ENCODE assay signal across 8 cellular contexts in genomic region chr16:11851301-11852091, GRCh38. TPM values are rescaled to one million over a fixed set of nuclear protein-coding genes. Genes with fewer than 3 reads are reported as not detected.
DNase-seq lines count a peak whose midpoint lies in the region; FAIRE-seq and TF ChIP-seq lines count a peak whose summit lies in the region.

Gene RSL1D1, minus strand, starts transcription at chr16:11851542. Its CDS starts 30 bp downstream, at chr16:11851512.

- H3K4me3 Mint-ChIP-seq in neural crest cell: peak within 1 kb of the TSS; percentile 100

- peak within 1 kb of the TSS; percentile 94 for H3K9ac ChIP-seq in MM.1S (ENCODE audit: low read length)

- no peak for TF ChIP-seq EP300 in stomach (IDR thresholded peaks at IDR 0.05)

- H3K4me1 ChIP-seq in MM.1S (ENCODE audit: low read length) (peaks cover 8% of the 10 kb centered on the region), stomach (peaks cover 30 to 68% (median 45%) of the 10 kb centered on the region in 4 donors)

- H4K20me1 ChIP-seq in MM.1S (ENCODE audit: insufficient read depth, low read length): peaks cover 15% of the 10 kb centered on the region

- peaks cover 96% of the 10 kb centered on the region for H3K79me2 ChIP-seq in MM.1S (ENCODE audit: low read length)

- H3K27me3 Mint-ChIP-seq in neural crest cell (ENCODE audit: low read depth): no peaks in the 10 kb centered on the region

- WGBS in stomach, 5 donors: 0 to 1% (median 0%) methylated on average over 27 to 56 of the region's 56 CpGs

- H3K27me3 ChIP-seq in MM.1S (replicated peaks; ENCODE audit: insufficient read depth, low read length) (no peaks in the 10 kb centered on the region), stomach (no peaks in the 10 kb centered on the region)

- peak; percentile 11 for FAIRE-seq in G401.6 (lab: Jason Lieb, UNC)

- intact Hi-C loops in stomach (cut with DNase I; ENCODE audit: low total_unique reads): no loop called here

- H2AFZ ChIP-seq in MM.1S (ENCODE audit: low read length): peak within 1 kb of the TSS; percentile 88

- peaks cover 4% of the 10 kb centered on the region; the same call in 1 of the 2 replicates for H3F3A ChIP-seq in MM.1S (ENCODE audit: insufficient read depth, low read length)

- peak within 1 kb of the TSS; percentile 95 for H3K27ac Mint-ChIP-seq in neural crest cell (ENCODE audit: unreplicated experiment)

- DNase-seq in HCEC 1CT: peak; percentile 90
- DNase-seq in MM.1S: peak; percentile 94
- peak; percentile 73 for DNase-seq in SHP77 treated with DMSO at 0.1 percent for 48 hours (lab: John Stamatoyannopoulos, UW)
- peak; percentile 97 for DNase-seq in activated effector memory CD4-positive, alpha-beta T cell treated with anti-CD3 and anti-CD28 coated beads, Interleukin-2, amount 50 U/mL, for 16 hours
- DNase-seq in fibroblast of the conjunctiva (ENCODE audit: low read depth): peak; percentile 83
- peak; percentile 89 for DNase-seq in neural crest cell (ENCODE audit: low read depth, low spot score)
- DNase-seq in stomach: peak; percentile 91

- H3K4me1 Mint-ChIP-seq in neural crest cell: peaks cover 35% of the 10 kb centered on the region

- TF ChIP-seq CTCF in MM.1S (IDR thresholded peaks at IDR 0.05; ENCODE audit: low read length): no peak
- no peak for TF ChIP-seq CTCF in neural crest cell (conservative IDR thresholded peaks at IDR 0.05)
- TF ChIP-seq CTCF in stomach (IDR thresholded peaks at IDR 0.05): peak in 1 of 7 experiments; percentile 2

- no peak for TF ChIP-seq POLR2A in stomach (IDR thresholded peaks at IDR 0.05)

- no peaks in the 10 kb centered on the region for H3K9me3 Mint-ChIP-seq in neural crest cell

- peak within 1 kb of the TSS; percentile 84 for H3K4me3 ChIP-seq in MM.1S (ENCODE audit: low read length)
- H3K4me3 ChIP-seq in stomach: peak within 1 kb of the TSS; percentile 78 to 99 (median 96)

- peak within 1 kb of the TSS; percentile 97 for H3K4me2 ChIP-seq in MM.1S (ENCODE audit: low read depth, low read length)

- H3K27ac ChIP-seq in MM.1S (ENCODE audit: low read length) (peak within 1 kb of the TSS; percentile 73), stomach (peak within 1 kb of the TSS; percentile 86 to 92 (median 90))

- H3K9me3 ChIP-seq in MM.1S (replicated peaks; ENCODE audit: insufficient read depth, low read length) (no peaks in the 10 kb centered on the region), stomach (no peaks in the 10 kb centered on the region)

- H3K36me3 ChIP-seq in MM.1S (replicated peaks; ENCODE audit: insufficient read depth, low read length): peaks cover 12% of the 10 kb centered on the region
- H3K36me3 ChIP-seq in stomach: peaks cover 26 to 34% (median 27%) of the 10 kb centered on the region in 4 donors

- H3K36me3 Mint-ChIP-seq in neural crest cell (ENCODE audit: low read depth): peaks cover 10% of the 10 kb centered on the region

- H3K9me2 ChIP-seq in MM.1S (replicated peaks; ENCODE audit: insufficient read depth, low read length): no peaks in the 10 kb centered on the region

RNA-seq across cellular contexts. Expression of gene RSL1D1, which starts in this region (rescaled TPM):
- total RNA-seq in neural crest cell (199 and 205 TPM in 2 replicates), stomach (100 to 1,000 TPM in 2 of 5 donors, 10 to 100 TPM in 3; 21.1 to 255 (median 87.8) TPM)
- 100 to 1,000 TPM in 1 of 3 donors, 10 to 100 TPM in 2; 52.7 to 146 (median 65.6) TPM for polyA plus RNA-seq in stomach

Comparison
In these comparisons a context has a peak if more than half of its experiments do, and no peak if none do; other contexts are left out.
1. Peak in every context shown above with its lines: DNase-seq, H3K4me3 ChIP-seq and H3K27ac ChIP-seq.